ENCODE assay signal across 1 cellular context in the genomic region with DNA sequence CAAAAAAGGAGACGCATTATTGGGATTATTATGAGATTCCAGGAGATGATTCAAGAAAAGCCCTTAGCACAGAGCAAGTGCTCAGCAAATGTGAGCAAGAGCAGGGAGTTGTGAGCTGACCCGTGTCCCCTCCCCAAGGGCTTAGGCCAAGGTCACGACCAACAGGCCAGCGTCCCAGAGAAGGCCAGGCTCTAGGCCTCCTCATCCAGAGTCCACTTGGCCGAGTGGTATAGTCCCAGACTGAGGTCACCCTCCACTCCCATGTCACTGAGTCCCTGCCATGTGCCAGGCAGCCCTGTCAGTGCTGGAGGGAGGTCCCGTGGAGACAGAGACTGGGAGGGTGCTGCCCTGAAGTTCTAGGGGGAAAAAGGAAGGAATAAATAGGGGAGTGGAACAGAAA.
TF ChIP-seq lines count a peak whose summit lies in the region.

No MANE protein-coding gene starts in this region.

TF ChIP-seq in GM23338, 12 proteins besides CTCF, POLR2A, EP300 and RAD21 (continued from another document):
- TF ChIP-seq ZNF462 (CRISPR knock-in tag; IDR thresholded peaks at IDR 0.05) (no peak), CREB1 (CRISPR knock-in tag; IDR thresholded peaks at IDR 0.05; ENCODE audit: low read depth) (no peak), ETS1 (IDR thresholded peaks at IDR 0.05) (no peak), ZNF114 (CRISPR knock-in tag; IDR thresholded peaks at IDR 0.05) (no peak), POLR2AphosphoS5 (IDR thresholded peaks at IDR 0.05; ENCODE audit: low read depth) (no peak), NANOG (IDR thresholded peaks at IDR 0.05; ENCODE audit: borderline replicate concordance) (no peak), JUNB (IDR thresholded peaks at IDR 0.05; ENCODE audit: unreplicated experiment) (no peak)
- TF ChIP-seq, protein P1, sequence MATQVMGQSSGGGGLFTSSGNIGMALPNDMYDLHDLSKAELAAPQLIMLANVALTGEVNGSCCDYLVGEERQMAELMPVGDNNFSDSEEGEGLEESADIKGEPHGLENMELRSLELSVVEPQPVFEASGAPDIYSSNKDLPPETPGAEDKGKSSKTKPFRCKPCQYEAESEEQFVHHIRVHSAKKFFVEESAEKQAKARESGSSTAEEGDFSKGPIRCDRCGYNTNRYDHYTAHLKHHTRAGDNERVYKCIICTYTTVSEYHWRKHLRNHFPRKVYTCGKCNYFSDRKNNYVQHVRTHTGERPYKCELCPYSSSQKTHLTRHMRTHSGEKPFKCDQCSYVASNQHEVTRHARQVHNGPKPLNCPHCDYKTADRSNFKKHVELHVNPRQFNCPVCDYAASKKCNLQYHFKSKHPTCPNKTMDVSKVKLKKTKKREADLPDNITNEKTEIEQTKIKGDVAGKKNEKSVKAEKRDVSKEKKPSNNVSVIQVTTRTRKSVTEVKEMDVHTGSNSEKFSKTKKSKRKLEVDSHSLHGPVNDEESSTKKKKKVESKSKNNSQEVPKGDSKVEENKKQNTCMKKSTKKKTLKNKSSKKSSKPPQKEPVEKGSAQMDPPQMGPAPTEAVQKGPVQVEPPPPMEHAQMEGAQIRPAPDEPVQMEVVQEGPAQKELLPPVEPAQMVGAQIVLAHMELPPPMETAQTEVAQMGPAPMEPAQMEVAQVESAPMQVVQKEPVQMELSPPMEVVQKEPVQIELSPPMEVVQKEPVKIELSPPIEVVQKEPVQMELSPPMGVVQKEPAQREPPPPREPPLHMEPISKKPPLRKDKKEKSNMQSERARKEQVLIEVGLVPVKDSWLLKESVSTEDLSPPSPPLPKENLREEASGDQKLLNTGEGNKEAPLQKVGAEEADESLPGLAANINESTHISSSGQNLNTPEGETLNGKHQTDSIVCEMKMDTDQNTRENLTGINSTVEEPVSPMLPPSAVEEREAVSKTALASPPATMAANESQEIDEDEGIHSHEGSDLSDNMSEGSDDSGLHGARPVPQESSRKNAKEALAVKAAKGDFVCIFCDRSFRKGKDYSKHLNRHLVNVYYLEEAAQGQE (IDR thresholded peaks at IDR 0.05; ENCODE audit: unreplicated experiment): no peak
